23 cellular contexts compared by ENCODE assay signal in the genomic region with DNA sequence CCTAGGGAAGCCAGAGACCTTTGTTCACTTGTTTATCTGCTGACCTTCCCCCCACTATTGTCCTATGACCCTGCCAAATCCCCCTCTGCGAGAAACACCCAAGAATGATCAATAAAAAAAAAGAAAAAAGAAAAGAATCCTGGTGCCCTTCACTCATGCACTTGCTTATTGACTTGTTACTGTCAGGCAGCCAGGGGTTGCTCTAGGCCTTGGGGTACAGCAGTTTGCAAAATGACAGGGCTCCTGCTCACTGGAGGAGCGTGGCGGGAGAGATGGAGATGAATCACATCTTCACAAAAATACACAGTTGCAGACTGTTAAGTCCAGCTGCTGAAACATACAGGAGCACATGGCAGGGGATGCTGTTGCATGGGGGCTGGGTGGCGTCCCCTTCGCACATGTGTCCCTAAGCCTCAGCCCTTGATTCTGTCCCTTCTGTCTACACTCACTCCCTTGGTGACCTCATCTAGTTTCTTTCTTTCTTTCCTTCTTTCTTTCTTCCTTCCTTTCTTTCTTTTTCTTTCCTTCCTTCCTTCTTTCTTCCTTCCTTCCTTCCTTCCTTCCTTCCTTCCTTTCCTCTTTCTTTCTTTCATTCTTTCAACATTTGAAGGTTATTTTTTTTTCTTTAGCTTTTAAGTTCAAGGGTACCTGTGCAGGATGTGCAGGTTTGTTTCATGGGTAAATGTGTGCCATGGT. TPM values are rescaled to one million over a fixed set of nuclear protein-coding genes. Genes with fewer than 3 reads are reported as not detected.
"Had no signal": no experiment of that assay in that cellular context is flagged by ENCODE, and none has a peak within 500 bp of the region (broad histone marks: within the 10 kb centered on the region; RNA-seq: fewer than 3 reads in every experiment).

No MANE protein-coding gene starts in this region.

- H3K4me3 ChIP-seq: MG63, Peyer's patch had no signal

- H3K36me3 ChIP-seq: MG63, Peyer's patch had no signal

- H3K27ac ChIP-seq: KMS-11, Peyer's patch had no signal

- H3K4me3 Mint-ChIP-seq: activated CD4-positive, alpha-beta memory T cell treated with anti-CD3 and anti-CD28 coated beads for 36 hours; activated CD4-positive, alpha-beta T cell treated with anti-CD3 and anti-CD28 coated beads, Interleukin-2, amount 10 ng/mL, durations not matched to agents 7 days and 5 days; activated naive CD4-positive, alpha-beta T cell treated with anti-CD3 and anti-CD28 coated beads, Interleukin-2, amount 10 ng/mL, durations not matched to agents 7 days and 5 days; activated naive CD8-positive, alpha-beta T cell treated with anti-CD3 and anti-CD28 coated beads for 36 hours; activated T-helper 17 cell treated with anti-CD3 and anti-CD28 coated beads, Interleukin-2, amount 50 U/mL, for 72 hours; T-helper 1 cell treated with Interleukin-12 subunit alpha and Interleukin-12 subunit beta and Interleukin-4 antibody, amounts not matched to agents 30 μg/mL and 1 μg/mL, for 36 hours had no signal

- H3K9me3 ChIP-seq: MG63 had no signal

- H3K4me1 Mint-ChIP-seq: activated CD4-positive, alpha-beta T cell treated with anti-CD3 and anti-CD28 coated beads, Interleukin-2, amount 10 ng/mL, durations not matched to agents 7 days and 5 days; activated naive CD4-positive, alpha-beta T cell treated with anti-CD3 and anti-CD28 coated beads, Interleukin-2, amount 10 ng/mL, durations not matched to agents 7 days and 5 days; activated naive CD8-positive, alpha-beta T cell treated with anti-CD3 and anti-CD28 coated beads for 36 hours; activated T-helper 17 cell treated with anti-CD3 and anti-CD28 coated beads, Interleukin-2, amount 50 U/mL, for 72 hours had no signal

- DNase-seq: activated CD4-positive, alpha-beta memory T cell treated with anti-CD3 and anti-CD28 coated beads for 36 hours; activated CD4-positive, alpha-beta T cell treated with anti-CD3 and anti-CD28 coated beads, Interleukin-2, amount 10 ng/mL, durations not matched to agents 7 days and 5 days; activated CD4-positive, CD25-positive, alpha-beta regulatory T cell; activated CD8-positive, alpha-beta memory T cell treated with anti-CD3 and anti-CD28 coated beads for 24 hours; activated gamma-delta T cell; activated naive CD4-positive, alpha-beta T cell treated with anti-CD3 and anti-CD28 coated beads, Interleukin-2, amount 10 ng/mL, durations not matched to agents 7 days and 5 days; activated naive CD8-positive, alpha-beta T cell treated with anti-CD3 and anti-CD28 coated beads for 36 hours; activated T-cell treated with anti-CD3 and anti-CD28 coated beads, Interleukin-2, amount 50 U/mL, for 48 hours; cerebellar nuclear complex; MG63; MV-4-11; NCI-H1092 treated with DMSO at 0.1 percent for 48 hours; NCI-H1417 treated with DMSO at 0.1 percent for 48 hours; NCI-H1694; NCI-H2029; NCI-H446; Peyer's patch; SHP77 had no signal

- ATAC-seq: activated T-helper 17 cell treated with anti-CD3 and anti-CD28 coated beads, Interleukin-2, amount 50 U/mL, for 72 hours had no signal

- H3K36me3 Mint-ChIP-seq: activated naive CD4-positive, alpha-beta T cell treated with anti-CD3 and anti-CD28 coated beads, Interleukin-2, amount 10 ng/mL, durations not matched to agents 7 days and 5 days had no signal

- H3K27me3 ChIP-seq: MG63, Peyer's patch had no signal

- H3K4me1 ChIP-seq: Peyer's patch had no signal

- H3K27ac Mint-ChIP-seq: activated CD4-positive, alpha-beta memory T cell treated with anti-CD3 and anti-CD28 coated beads for 36 hours; activated CD4-positive, alpha-beta T cell treated with anti-CD3 and anti-CD28 coated beads, Interleukin-2, amount 10 ng/mL, durations not matched to agents 7 days and 5 days; activated naive CD4-positive, alpha-beta T cell treated with anti-CD3 and anti-CD28 coated beads, Interleukin-2, amount 10 ng/mL, durations not matched to agents 7 days and 5 days; activated naive CD8-positive, alpha-beta T cell treated with anti-CD3 and anti-CD28 coated beads for 36 hours; activated T-helper 17 cell treated with anti-CD3 and anti-CD28 coated beads, Interleukin-2, amount 50 U/mL, for 72 hours; T-helper 1 cell treated with Interleukin-12 subunit alpha and Interleukin-12 subunit beta and Interleukin-4 antibody, amounts not matched to agents 30 μg/mL and 1 μg/mL, for 36 hours had no signal

RNA-seq across cellular contexts. Expression of gene TMEM271, which starts 16.9 kb away (rescaled TPM):
- total RNA-seq: activated CD4-positive, alpha-beta memory T cell treated with anti-CD3 and anti-CD28 coated beads for 36 hours; activated CD4-positive, alpha-beta T cell treated with anti-CD3 and anti-CD28 coated beads, Interleukin-2, amount 10 ng/mL, durations not matched to agents 7 days and 5 days; activated naive CD8-positive, alpha-beta T cell treated with anti-CD3 and anti-CD28 coated beads for 36 hours; activated T-helper 17 cell treated with anti-CD3 and anti-CD28 coated beads, Interleukin-2, amount 50 U/mL, for 72 hours; cardiac septum; Peyer's patch; SK-MEL-5 had no signal

RNA-seq across cellular contexts. Expression of gene PDE6B, which starts 32.4 kb away (rescaled TPM):
- total RNA-seq: SK-MEL-5 had no signal
